8 cellular contexts compared by ENCODE assay signal in genomic region chr11:120335596-120335927, GRCh38. TPM values are rescaled to one million over a fixed set of nuclear protein-coding genes. Genes with fewer than 3 reads are reported as not detected.
DNase-seq lines count a peak whose midpoint lies in the region; ATAC-seq and TF ChIP-seq lines count a peak whose summit lies in the region.

No MANE protein-coding gene starts in this region.

- ATAC-seq in GM19468 (IDR thresholded peaks at IDR 0.05; ENCODE audit: extremely low read depth, unreplicated experiment) (peak; percentile 7), right cardiac atrium (peak; percentile 22), HG03469 (IDR thresholded peaks at IDR 0.05; ENCODE audit: unreplicated experiment) (no peak)

- peaks cover 13% of the 10 kb centered on the region for H3K27me3 ChIP-seq in CD4-positive, alpha-beta memory T cell (ENCODE audit: insufficient read depth, low read length)
- H3K27me3 ChIP-seq in KMS-11 (ENCODE audit: insufficient read depth, low read depth) (no peaks in the 10 kb centered on the region), right cardiac atrium (ENCODE audit: control insufficient read depth, insufficient read depth) (no peaks in the 10 kb centered on the region), skeletal muscle satellite cell (ENCODE audit: control insufficient read depth, insufficient read depth, low read length) (no peaks in the 10 kb centered on the region)

- H3K9me3 ChIP-seq in CD4-positive, alpha-beta memory T cell (ENCODE audit: control insufficient read depth in 1 of 2, low read length in 2 of 2), result no peaks in the 10 kb centered on the region
- no peaks in the 10 kb centered on the region for H3K9me3 ChIP-seq in right cardiac atrium (ENCODE audit: control insufficient read depth, low read length)
- no peaks in the 10 kb centered on the region for H3K9me3 ChIP-seq in skeletal muscle satellite cell (replicated peaks; ENCODE audit: low read length)

- H4K20me1 ChIP-seq in KMS-11 (ENCODE audit: insufficient read depth), result no peaks in the 10 kb centered on the region

- DNase-seq in CD4-positive, alpha-beta memory T cell, result peak in 1 of 5 donors; percentile 23
- DNase-seq in activated T-helper 2 cell treated with anti-CD3 and anti-CD28 coated beads, Interferon-gamma antibody, Interleukin-2, Interleukin-4, amounts not matched to agents 10 μg/mL and 5 μg/mL and 100 μg/mL, durations not matched to agents 14 hours and 24 hours and 36 hours (ENCODE audit: low spot score), result no peak
- DNase-seq in right cardiac atrium (no peak), GOT3 (lab: John Stamatoyannopoulos, UW) (no peak)

- peaks cover 22 to 37% (median 30%) of the 10 kb centered on the region in 4 donors for H3K4me1 Mint-ChIP-seq in CD4-positive, alpha-beta memory T cell
- H3K4me1 Mint-ChIP-seq in activated T-helper 2 cell treated with anti-CD3 and anti-CD28 coated beads, Interferon-gamma antibody, Interleukin-2, Interleukin-4, amounts not matched to agents 10 μg/mL and 5 μg/mL and 100 μg/mL, durations not matched to agents 14 hours and 24 hours and 36 hours (ENCODE audit: low read depth), result peaks cover 28% of the 10 kb centered on the region

- H3K4me3 ChIP-seq in CD4-positive, alpha-beta memory T cell (ENCODE audit: low read length in 2 of 2), result peak overlapping the region; percentile 14 to 44
- H3K4me3 ChIP-seq in KMS-11 (IDR thresholded peaks at IDR 0.05; ENCODE audit: insufficient read depth, low read depth, low read length), result no peak overlapping the region
- peak overlapping the region; percentile 94 for H3K4me3 ChIP-seq in right cardiac atrium (ENCODE audit: low read length)
- peak overlapping the region; percentile 96 for H3K4me3 ChIP-seq in skeletal muscle satellite cell (ENCODE audit: low read length)

- H3K27ac ChIP-seq in CD4-positive, alpha-beta memory T cell (ENCODE audit: low read depth, low read length), result no peak overlapping the region
- H3K27ac ChIP-seq in KMS-11 (peak overlapping the region; percentile 57), right cardiac atrium (ENCODE audit: low read length) (peak overlapping the region; percentile 99)

- H3K9me3 Mint-ChIP-seq in CD4-positive, alpha-beta memory T cell, result peaks cover 0 to 6% (median 0%) of the 10 kb centered on the region in 8 donors
- H3K9me3 Mint-ChIP-seq in activated T-helper 2 cell treated with anti-CD3 and anti-CD28 coated beads, Interferon-gamma antibody, Interleukin-2, Interleukin-4, amounts not matched to agents 10 μg/mL and 5 μg/mL and 100 μg/mL, durations not matched to agents 14 hours and 24 hours and 36 hours, result no peaks in the 10 kb centered on the region

- H3K79me2 ChIP-seq in KMS-11 (ENCODE audit: insufficient read depth, low read depth), result peaks cover 39% of the 10 kb centered on the region

- POLR2A ChIA-PET in CD4-positive, alpha-beta memory T cell (lab: Charles Lee; ENCODE audit: partially characterized antibody), result interaction anchor here (1.0 to 1.2 kb wide), 2 partner anchors 9 to 350 kb away, joined by 3 to 5 read pairs; no protein-coding TSS in a partner anchor

- no peak for TF ChIP-seq CTCF in KMS-11 (conservative IDR thresholded peaks at IDR 0.05; ENCODE audit: low read depth, low read length)

- 0% methylated on average over 18 of the region's 18 CpGs for WGBS in right cardiac atrium

- intact Hi-C loops in CD4-positive, alpha-beta memory T cell (cut with micrococcal nuclease), result loop anchor here (1.0 to 2.0 kb wide), 3 partner anchors 350 to 777 kb away; no protein-coding TSS in a partner anchor
- intact Hi-C loops in activated T-helper 2 cell treated with anti-CD3 and anti-CD28 coated beads, Interferon-gamma antibody, Interleukin-2, Interleukin-4, amounts not matched to agents 10 μg/mL and 5 μg/mL and 100 μg/mL, durations not matched to agents 14 hours and 24 hours and 36 hours (cut with micrococcal nuclease), result loop anchor here (10.0 kb wide), 1 partner anchor 349 kb away; no protein-coding TSS in a partner anchor
- intact Hi-C loops in right cardiac atrium (cut with DNase I), result loop anchor here in 3 of 4 donors (5.0 to 10.0 kb wide), 3 partner anchors 97 to 159 kb away; no protein-coding TSS in a partner anchor

- H3K4me3 Mint-ChIP-seq in CD4-positive, alpha-beta memory T cell, result peak overlapping the region; percentile 65 to 89 (median 78)
- H3K4me3 Mint-ChIP-seq in activated T-helper 2 cell treated with anti-CD3 and anti-CD28 coated beads, Interferon-gamma antibody, Interleukin-2, Interleukin-4, amounts not matched to agents 10 μg/mL and 5 μg/mL and 100 μg/mL, durations not matched to agents 14 hours and 24 hours and 36 hours (ENCODE audit: low read depth), result peak overlapping the region; percentile 37

- CTCF ChIA-PET in CD4-positive, alpha-beta memory T cell (lab: Charles Lee; ENCODE audit: partially characterized antibody), result interaction anchor here (0.9 to 4.9 kb wide), 19 partner anchors 9 to 859 kb away, joined by 3 to 104 read pairs (median 4); no protein-coding TSS in a partner anchor

- H2AFZ ChIP-seq in KMS-11 (ENCODE audit: low read depth), result peak overlapping the region; percentile 71; the same call in 1 of the 2 replicates

- H3K27ac Mint-ChIP-seq in CD4-positive, alpha-beta memory T cell, result peak overlapping the region in 1 of 7 donors; percentile 67
- no peak overlapping the region for H3K27ac Mint-ChIP-seq in activated T-helper 2 cell treated with anti-CD3 and anti-CD28 coated beads, Interferon-gamma antibody, Interleukin-2, Interleukin-4, amounts not matched to agents 10 μg/mL and 5 μg/mL and 100 μg/mL, durations not matched to agents 14 hours and 24 hours and 36 hours

- peaks cover 0 to 5% of the 10 kb centered on the region in 2 donors for H3K36me3 Mint-ChIP-seq in CD4-positive, alpha-beta memory T cell
- H3K36me3 Mint-ChIP-seq in activated T-helper 2 cell treated with anti-CD3 and anti-CD28 coated beads, Interferon-gamma antibody, Interleukin-2, Interleukin-4, amounts not matched to agents 10 μg/mL and 5 μg/mL and 100 μg/mL, durations not matched to agents 14 hours and 24 hours and 36 hours (ENCODE audit: low read depth), result peaks cover 7% of the 10 kb centered on the region

- H3K27me3 Mint-ChIP-seq in CD4-positive, alpha-beta memory T cell, result peaks cover 31 to 38% of the 10 kb centered on the region in 2 donors
- peaks cover 50% of the 10 kb centered on the region for H3K27me3 Mint-ChIP-seq in activated T-helper 2 cell treated with anti-CD3 and anti-CD28 coated beads, Interferon-gamma antibody, Interleukin-2, Interleukin-4, amounts not matched to agents 10 μg/mL and 5 μg/mL and 100 μg/mL, durations not matched to agents 14 hours and 24 hours and 36 hours (ENCODE audit: low read depth)

- H3K9ac ChIP-seq in KMS-11 (peak overlapping the region; percentile 64; the same call in 1 of the 2 replicates), skeletal muscle satellite cell (ENCODE audit: low read depth, low read length) (peak overlapping the region; percentile 94)

- peaks cover 33% of the 10 kb centered on the region for H3K4me1 ChIP-seq in CD4-positive, alpha-beta memory T cell (ENCODE audit: insufficient read depth, low read length)
- H3K4me1 ChIP-seq in KMS-11 (ENCODE audit: low read depth, poor library complexity, severe bottlenecking), result peaks cover 45% of the 10 kb centered on the region
- no peaks in the 10 kb centered on the region for H3K4me1 ChIP-seq in right cardiac atrium (ENCODE audit: control insufficient read depth, insufficient read depth, low read length)
- H3K4me1 ChIP-seq in skeletal muscle satellite cell (ENCODE audit: control insufficient read depth, insufficient read depth, low read length), result peaks cover 50% of the 10 kb centered on the region

- H3K36me3 ChIP-seq in CD4-positive, alpha-beta memory T cell (ENCODE audit: insufficient read depth, low read length), result no peaks in the 10 kb centered on the region
- no peaks in the 10 kb centered on the region for H3K36me3 ChIP-seq in KMS-11 (ENCODE audit: insufficient read depth)
- peaks cover 1% of the 10 kb centered on the region for H3K36me3 ChIP-seq in skeletal muscle satellite cell (ENCODE audit: insufficient read depth, low read length)

- peak overlapping the region; percentile 89 for H3K4me2 ChIP-seq in KMS-11
- peak overlapping the region; percentile 82 for H3K4me2 ChIP-seq in skeletal muscle satellite cell (ENCODE audit: low read length)

RNA-seq across cellular contexts. Expression of gene ARHGEF12, which starts 0.7 kb away (rescaled TPM):
- total RNA-seq in CD4-positive, alpha-beta memory T cell, result 1 to 10 TPM; 4.6 to 5.0 TPM
- 1 to 10 TPM in 1 of 2 donors, under 1 TPM in 1; 0.80 to 3.1 TPM for polyA plus RNA-seq in CD4-positive, alpha-beta memory T cell
- total RNA-seq in activated T-helper 2 cell treated with anti-CD3 and anti-CD28 coated beads, Interferon-gamma antibody, Interleukin-2, Interleukin-4, amounts not matched to agents 10 μg/mL and 5 μg/mL and 100 μg/mL, durations not matched to agents 14 hours and 24 hours and 36 hours, result 17.4 and 17.7 TPM in 2 replicates
- 100 to 1,000 TPM in 2 of 4 donors, 10 to 100 TPM in 2; 93.1 to 112 (median 97.3) TPM for total RNA-seq in right cardiac atrium
- 26.1 TPM for polyA plus RNA-seq in right cardiac atrium
- 43.0 and 53.2 TPM in 2 replicates for total RNA-seq in skeletal muscle satellite cell (2012; rRNA removed)

RNA-seq across cellular contexts. Expression of gene TLCD5, which starts 10.5 kb away (rescaled TPM):
- under 1 TPM; 0.25 to 0.70 TPM for total RNA-seq in CD4-positive, alpha-beta memory T cell
- under 1 TPM; 0.13 to 0.30 TPM for polyA plus RNA-seq in CD4-positive, alpha-beta memory T cell
- total RNA-seq in activated T-helper 2 cell treated with anti-CD3 and anti-CD28 coated beads, Interferon-gamma antibody, Interleukin-2, Interleukin-4, amounts not matched to agents 10 μg/mL and 5 μg/mL and 100 μg/mL, durations not matched to agents 14 hours and 24 hours and 36 hours, result 0.41 and 0.46 TPM in 2 replicates
- total RNA-seq in right cardiac atrium, result 10 to 100 TPM; 15.7 to 21.3 (median 17.0) TPM
- 7.5 TPM for polyA plus RNA-seq in right cardiac atrium
- 7.0 and 7.4 TPM in 2 replicates for total RNA-seq in skeletal muscle satellite cell (2012; rRNA removed)

Comparison
In these comparisons a context has a peak if more than half of its experiments do, and no peak if none do; other contexts are left out.
1. RNA of gene TLCD5, which starts 10.5 kb away (total RNA-seq): 15.7 to 21.3 TPM in right cardiac atrium; 0.25 to 0.70 TPM in CD4-positive, alpha-beta memory T cell and 0.41 to 0.46 TPM in activated T-helper 2 cell treated with anti-CD3 and anti-CD28 coated beads, Interferon-gamma antibody, Interleukin-2, Interleukin-4, amounts not matched to agents 10 μg/mL and 5 μg/mL and 100 μg/mL, durations not matched to agents 14 hours and 24 hours and 36 hours; every median in the first group is over 4 times any median in the second.